Comparison of ENCODE assay signal across 22 cellular contexts in genomic region chr6:170448317-170448716, GRCh38.
"Had no signal": no experiment of that assay in that cellular context is flagged by ENCODE, and none has a peak within 500 bp of the region (broad histone marks: within the 10 kb centered on the region; RNA-seq: fewer than 3 reads in every experiment).

No MANE protein-coding gene starts in this region.

- H3K36me3 Mint-ChIP-seq: activated naive CD4-positive, alpha-beta T cell treated with anti-CD3 and anti-CD28 coated beads, Interleukin-2, amount 10 ng/mL, durations not matched to agents 7 days and 5 days; naive thymus-derived CD8-positive, alpha-beta T cell; stimulated activated memory B cell treated with anti-CD40 and anti-IgM and Interleukin-4, amounts not matched to agents 10 μg/mL and 1 μg/mL and 100 μg/mL, for 72 hours had no signal

- H3K27me3 ChIP-seq: body of pancreas, left lung, neutrophil, right lobe of liver, vagina had no signal

- H3K36me3 ChIP-seq: left lung, neutrophil, right lobe of liver, vagina had no signal

- H3K27ac ChIP-seq: body of pancreas, left lung, neutrophil, right lobe of liver, vagina had no signal

- DNase-seq: activated CD4-positive, alpha-beta T cell treated with anti-CD3 and anti-CD28 coated beads, Interleukin-2, amount 10 ng/mL, durations not matched to agents 7 days and 5 days; activated CD8-positive, alpha-beta T cell treated with anti-CD3 and anti-CD28 coated beads for 36 hours; activated naive CD4-positive, alpha-beta T cell treated with anti-CD3 and anti-CD28 coated beads, Interleukin-2, amount 10 ng/mL, durations not matched to agents 7 days and 5 days; activated naive CD8-positive, alpha-beta T cell treated with anti-CD3 and anti-CD28 coated beads, Interleukin-2, amount 50 U/mL, for 24 hours; activated T-cell treated with anti-CD3 and anti-CD28 coated beads, Interleukin-2, amount 50 U/mL, for 24 hours; body of pancreas; dermis blood vessel endothelial cell; effector CD8-positive, alpha-beta T cell; foreskin melanocyte; kidney; naive thymus-derived CD8-positive, alpha-beta T cell; right lobe of liver; trophoblast cell had no signal

- FAIRE-seq: endothelial cell of umbilical vein, kidney had no signal

- H3K27me3 Mint-ChIP-seq: activated CD4-positive, alpha-beta T cell treated with anti-CD3 and anti-CD28 coated beads, Interleukin-2, amount 10 ng/mL, durations not matched to agents 7 days and 5 days; activated CD8-positive, alpha-beta T cell treated with anti-CD3 and anti-CD28 coated beads for 36 hours; activated naive CD8-positive, alpha-beta T cell treated with anti-CD3 and anti-CD28 coated beads, Interleukin-2, amount 50 U/mL, for 24 hours; activated T-cell treated with anti-CD3 and anti-CD28 coated beads, Interleukin-2, amount 50 U/mL, for 24 hours had no signal

- H3K27ac Mint-ChIP-seq: activated CD4-positive, alpha-beta T cell treated with anti-CD3 and anti-CD28 coated beads, Interleukin-2, amount 10 ng/mL, durations not matched to agents 7 days and 5 days; activated CD8-positive, alpha-beta T cell treated with anti-CD3 and anti-CD28 coated beads for 36 hours; activated naive CD4-positive, alpha-beta T cell treated with anti-CD3 and anti-CD28 coated beads, Interleukin-2, amount 10 ng/mL, durations not matched to agents 7 days and 5 days; activated naive CD8-positive, alpha-beta T cell treated with anti-CD3 and anti-CD28 coated beads, Interleukin-2, amount 50 U/mL, for 24 hours; activated T-cell treated with anti-CD3 and anti-CD28 coated beads, Interleukin-2, amount 50 U/mL, for 24 hours; activated T-helper 2 cell treated with anti-CD3 and anti-CD28 coated beads, Interferon-gamma antibody, Interleukin-2, Interleukin-4, amounts not matched to agents 10 μg/mL and 5 μg/mL and 100 μg/mL, durations not matched to agents 14 hours and 24 hours and 36 hours; stimulated activated memory B cell treated with anti-CD40 and anti-IgM and Interleukin-4, amounts not matched to agents 10 μg/mL and 1 μg/mL and 100 μg/mL, for 72 hours had no signal

- ATAC-seq: activated CD8-positive, alpha-beta T cell treated with anti-CD3 and anti-CD28 coated beads for 36 hours; activated naive CD8-positive, alpha-beta T cell treated with anti-CD3 and anti-CD28 coated beads, Interleukin-2, amount 50 U/mL, for 24 hours; body of pancreas; esophagus mucosa; left lung; naive thymus-derived CD8-positive, alpha-beta T cell; right lobe of liver; stimulated activated memory B cell treated with anti-CD40 and anti-IgM and Interleukin-4, amounts not matched to agents 10 μg/mL and 1 μg/mL and 100 μg/mL, for 72 hours had no signal

- H3K4me3 Mint-ChIP-seq: activated CD4-positive, alpha-beta T cell treated with anti-CD3 and anti-CD28 coated beads, Interleukin-2, amount 10 ng/mL, durations not matched to agents 7 days and 5 days; activated CD8-positive, alpha-beta T cell treated with anti-CD3 and anti-CD28 coated beads for 36 hours; activated naive CD4-positive, alpha-beta T cell treated with anti-CD3 and anti-CD28 coated beads, Interleukin-2, amount 10 ng/mL, durations not matched to agents 7 days and 5 days; activated naive CD8-positive, alpha-beta T cell treated with anti-CD3 and anti-CD28 coated beads, Interleukin-2, amount 50 U/mL, for 24 hours; activated T-cell treated with anti-CD3 and anti-CD28 coated beads, Interleukin-2, amount 50 U/mL, for 24 hours; naive thymus-derived CD8-positive, alpha-beta T cell; stimulated activated memory B cell treated with anti-CD40 and anti-IgM and Interleukin-4, amounts not matched to agents 10 μg/mL and 1 μg/mL and 100 μg/mL, for 72 hours had no signal

- H3K4me1 Mint-ChIP-seq: activated CD4-positive, alpha-beta T cell treated with anti-CD3 and anti-CD28 coated beads, Interleukin-2, amount 10 ng/mL, durations not matched to agents 7 days and 5 days; activated naive CD4-positive, alpha-beta T cell treated with anti-CD3 and anti-CD28 coated beads, Interleukin-2, amount 10 ng/mL, durations not matched to agents 7 days and 5 days; stimulated activated memory B cell treated with anti-CD40 and anti-IgM and Interleukin-4, amounts not matched to agents 10 μg/mL and 1 μg/mL and 100 μg/mL, for 72 hours had no signal

- H3K9me3 ChIP-seq: body of pancreas, left lung, neutrophil, right lobe of liver, vagina had no signal

- H3K4me3 ChIP-seq: body of pancreas, left lung, lung, right lobe of liver, skin epidermis, vagina had no signal

- H3K4me1 ChIP-seq: body of pancreas, left lung, right lobe of liver, vagina had no signal

- H3K9me3 Mint-ChIP-seq: activated CD8-positive, alpha-beta T cell treated with anti-CD3 and anti-CD28 coated beads for 36 hours; activated naive CD4-positive, alpha-beta T cell treated with anti-CD3 and anti-CD28 coated beads, Interleukin-2, amount 10 ng/mL, durations not matched to agents 7 days and 5 days; activated T-cell treated with anti-CD3 and anti-CD28 coated beads, Interleukin-2, amount 50 U/mL, for 24 hours; activated T-helper 2 cell treated with anti-CD3 and anti-CD28 coated beads, Interferon-gamma antibody, Interleukin-2, Interleukin-4, amounts not matched to agents 10 μg/mL and 5 μg/mL and 100 μg/mL, durations not matched to agents 14 hours and 24 hours and 36 hours; naive thymus-derived CD8-positive, alpha-beta T cell had no signal
